1 cellular context compared by ENCODE assay signal in genomic region chr11:45899086-45899447, GRCh38.
TF ChIP-seq lines count a peak whose summit lies in the region.

No MANE protein-coding gene starts in this region.

TF ChIP-seq in H1, 55 proteins besides CTCF, POLR2A, EP300 and RAD21:
- TF ChIP-seq JUND (IDR thresholded peaks at IDR 0.05; ENCODE audit: low read length), result no peak
- no peak for TF ChIP-seq SIN3A (conservative IDR thresholded peaks at IDR 0.05 in 1 of 2, IDR thresholded peaks at IDR 0.05 in 1 of 2; ENCODE audit: low read depth in 1 of 2, low read length in 2 of 2)
- no peak for TF ChIP-seq MAFK (IDR thresholded peaks at IDR 0.05; ENCODE audit: low read depth, low read length)
- TF ChIP-seq CEBPB (IDR thresholded peaks at IDR 0.05; ENCODE audit: low read depth, low read length), result no peak
- TF ChIP-seq CHD1 (IDR thresholded peaks at IDR 0.05; ENCODE audit: low read depth, low read length), result no peak
- TF ChIP-seq NRF1 (IDR thresholded peaks at IDR 0.05; ENCODE audit: low read depth, low read length), result no peak
- TF ChIP-seq E2F6 (IDR thresholded peaks at IDR 0.05), result no peak
- no peak for TF ChIP-seq KDM4A (IDR thresholded peaks at IDR 0.05; ENCODE audit: low read depth, low read length, severe bottlenecking)
- no peak for TF ChIP-seq SIX5 (IDR thresholded peaks at IDR 0.05; ENCODE audit: low read depth, low read length)
- TF ChIP-seq BACH1 (IDR thresholded peaks at IDR 0.05; ENCODE audit: low read length), result no peak
- TF ChIP-seq EGR1 (IDR thresholded peaks at IDR 0.05; ENCODE audit: borderline replicate concordance, low read depth, low read length), result no peak
- no peak for TF ChIP-seq JUN (IDR thresholded peaks at IDR 0.05; ENCODE audit: low read depth, low read length)
- TF ChIP-seq TAF7 (optimal IDR thresholded peaks at IDR 0.05; ENCODE audit: borderline replicate concordance, low read depth, low read length), result no peak
- TF ChIP-seq EZH2 (IDR thresholded peaks at IDR 0.05; ENCODE audit: low read depth, low read length, severe bottlenecking), result no peak
- TF ChIP-seq ATF2 (IDR thresholded peaks at IDR 0.05; ENCODE audit: low read length), result no peak
- TF ChIP-seq RFX5 (IDR thresholded peaks at IDR 0.05; ENCODE audit: borderline replicate concordance, low read depth, low read length), result no peak
- no peak for TF ChIP-seq ZNF274 (IDR thresholded peaks at IDR 0.05; ENCODE audit: borderline replicate concordance, extremely low read depth, low read length)
- no peak; the same call in 1 of the 2 replicates for TF ChIP-seq RBBP5 (IDR thresholded peaks at IDR 0.05; ENCODE audit: borderline replicate concordance, low read depth, low read length)
- no peak for TF ChIP-seq USF2 (IDR thresholded peaks at IDR 0.05; ENCODE audit: low read length)
- no peak for TF ChIP-seq SAP30 (IDR thresholded peaks at IDR 0.05; ENCODE audit: insufficient read depth, insufficient replicate concordance, low read length)
TF ChIP-seq in H1: peak in this region for 0.
